ENCODE assay signal across 8 cellular contexts in genomic region chr3:49357466-49358216, GRCh38. TPM values are rescaled to one million over a fixed set of nuclear protein-coding genes. Genes with fewer than 3 reads are reported as not detected.
DNase-seq lines count a peak whose midpoint lies in the region; ATAC-seq, FAIRE-seq and TF ChIP-seq lines count a peak whose summit lies in the region.

No MANE protein-coding gene starts in this region.

- H3K4me3 ChIP-seq in Peyer's patch (peak overlapping the region; percentile 68 to 85 (median 78)), ovary (peak overlapping the region; percentile 71)

- no peaks in the 10 kb centered on the region for H3K9me3 ChIP-seq in ES-I3 (ENCODE audit: control insufficient read depth, insufficient read depth, low read length)
- no peaks in the 10 kb centered on the region for H3K9me3 ChIP-seq in Peyer's patch
- no peaks in the 10 kb centered on the region for H3K9me3 ChIP-seq in ovary

- 4% methylated on average over 39 to 61 of the region's 61 CpGs for whole genome bisulfite sequencing in ovary, 3 donors

- TF ChIP-seq POLR2A in Peyer's patch (IDR thresholded peaks at IDR 0.05) (no peak), ovary (IDR thresholded peaks at IDR 0.05) (no peak)

- FAIRE-seq in D721Med (lab: Jason Lieb, UNC): no peak

- TF ChIP-seq CTCF in Peyer's patch (IDR thresholded peaks at IDR 0.05) (no peak), ovary (IDR thresholded peaks at IDR 0.05) (no peak), D721Med (IDR thresholded peaks at IDR 0.05; ENCODE audit: insufficient read depth, missing control alignments) (no peak)

- H3K9ac ChIP-seq in ES-I3 (ENCODE audit: low read depth, low read length): peak overlapping the region; percentile 66

- intact Hi-C loops in ovary (cut with DNase I): loop anchor here in 2 of 4 donors (5.0 to 10.0 kb wide), 2 partner anchors 55 to 87 kb away; partner anchors contain the start of genes RHOA (in 1 of the 2) and TCTA (in 1 of the 2)

- ATAC-seq in HG02610 (IDR thresholded peaks at IDR 0.05; ENCODE audit: unreplicated experiment): peak; percentile 15

- H3K36me3 ChIP-seq in ES-I3 (ENCODE audit: insufficient read depth, low read length) (peaks cover 27% of the 10 kb centered on the region), Peyer's patch (peaks cover 0 to 31% (median 0%) of the 10 kb centered on the region in 3 donors), ovary (no peaks in the 10 kb centered on the region)

- peak; percentile 58 to 77 (median 64) for DNase-seq in Peyer's patch
- DNase-seq in activated naive CD4-positive, alpha-beta T cell treated with anti-CD3 and anti-CD28 coated beads, Interleukin-2, amount 10 ng/mL, durations not matched to agents 7 days and 5 days: peak; percentile 72
- peak; percentile 77 for DNase-seq in glomerular visceral epithelial cell (ENCODE audit: extremely low spot score)
- peak; percentile 47 to 70 (median 61) for DNase-seq in ovary
- no peak for DNase-seq in D721Med (ENCODE audit: insufficient read length, low spot score)
- no peak for DNase-seq in NCI-H2107 treated with DMSO at 0.1 percent for 48 hours (lab: John Stamatoyannopoulos, UW; ENCODE audit: unreplicated experiment)

- no peaks in the 10 kb centered on the region for H3K27me3 Mint-ChIP-seq in activated naive CD4-positive, alpha-beta T cell treated with anti-CD3 and anti-CD28 coated beads, Interleukin-2, amount 10 ng/mL, durations not matched to agents 7 days and 5 days

- H3K27ac ChIP-seq in Peyer's patch: peak overlapping the region; percentile 85 to 95 (median 94)
- H3K27ac ChIP-seq in ovary: peak overlapping the region; percentile 10 to 73

- peaks cover 12% of the 10 kb centered on the region for H3K4me1 ChIP-seq in ES-I3 (ENCODE audit: insufficient read depth, low read length)
- H3K4me1 ChIP-seq in Peyer's patch: peaks cover 0 to 10% (median 6%) of the 10 kb centered on the region in 4 donors
- peaks cover 4% of the 10 kb centered on the region for H3K4me1 ChIP-seq in ovary (ENCODE audit: insufficient read depth)

- no peak for TF ChIP-seq EP300 in ovary (IDR thresholded peaks at IDR 0.05)

- H3K27ac Mint-ChIP-seq in activated naive CD4-positive, alpha-beta T cell treated with anti-CD3 and anti-CD28 coated beads, Interleukin-2, amount 10 ng/mL, durations not matched to agents 7 days and 5 days: peak overlapping the region; percentile 93

- H3K36me3 Mint-ChIP-seq in activated naive CD4-positive, alpha-beta T cell treated with anti-CD3 and anti-CD28 coated beads, Interleukin-2, amount 10 ng/mL, durations not matched to agents 7 days and 5 days: peaks cover 58% of the 10 kb centered on the region

- H3K27me3 ChIP-seq in Peyer's patch (no peaks in the 10 kb centered on the region), ovary (no peaks in the 10 kb centered on the region)

- CTCF ChIA-PET in activated naive CD4-positive, alpha-beta T cell treated with anti-CD3 and anti-CD28 coated beads, Interleukin-2, amount 10 ng/mL, durations not matched to agents 7 days and 5 days (lab: Charles Lee): interaction anchor here (1.2 kb wide), 1 partner anchor 17 kb away, joined by 8 read pairs; the partner anchor contains the start of gene USP4

- peaks cover 42% of the 10 kb centered on the region for H3K4me1 Mint-ChIP-seq in activated naive CD4-positive, alpha-beta T cell treated with anti-CD3 and anti-CD28 coated beads, Interleukin-2, amount 10 ng/mL, durations not matched to agents 7 days and 5 days

- H3K4me3 Mint-ChIP-seq in activated naive CD4-positive, alpha-beta T cell treated with anti-CD3 and anti-CD28 coated beads, Interleukin-2, amount 10 ng/mL, durations not matched to agents 7 days and 5 days: peak overlapping the region; percentile 97

- no peaks in the 10 kb centered on the region for H3K9me3 Mint-ChIP-seq in activated naive CD4-positive, alpha-beta T cell treated with anti-CD3 and anti-CD28 coated beads, Interleukin-2, amount 10 ng/mL, durations not matched to agents 7 days and 5 days

RNA-seq across cellular contexts. Expression of gene GPX1, which starts 0.5 kb away (rescaled TPM):
- total RNA-seq in Peyer's patch: 100 to 1,000 TPM; 104 to 161 (median 130) TPM
- 100 to 1,000 TPM; 114 to 207 (median 152) TPM for total RNA-seq in ovary
- 100 to 1,000 TPM in 1 of 2 donors, 10 to 100 TPM in 1; 28.1 to 192 TPM for polyA plus RNA-seq in ovary

RNA-seq across cellular contexts. Expression of gene USP4, which starts 17.8 kb away (rescaled TPM):
- total RNA-seq in Peyer's patch: 100 to 1,000 TPM in 1 of 4 donors, 10 to 100 TPM in 3; 26.3 to 106 (median 47.5) TPM
- 10 to 100 TPM; 12.5 to 71.7 (median 52.5) TPM for total RNA-seq in ovary
- polyA plus RNA-seq in ovary: 10 to 100 TPM; 27.2 to 76.5 TPM

RNA-seq across cellular contexts. Expression of gene RHOA, which starts 54.1 kb away (rescaled TPM):
- total RNA-seq in Peyer's patch (100 to 1,000 TPM; 223 to 294 (median 274) TPM), ovary (100 to 1,000 TPM; 293 to 563 (median 439) TPM)
- polyA plus RNA-seq in ovary: 100 to 1,000 TPM; 297 to 878 TPM

RNA-seq across cellular contexts. Expression of gene TCTA, which starts 54.6 kb away (rescaled TPM):
- 10 to 100 TPM; 12.4 to 56.4 (median 40.9) TPM for total RNA-seq in Peyer's patch
- 10 to 100 TPM; 22.4 to 46.6 (median 28.3) TPM for total RNA-seq in ovary
- 10 to 100 TPM; 31.2 to 63.0 TPM for polyA plus RNA-seq in ovary

Comparison
In these comparisons a context has a peak if more than half of its experiments do, and no peak if none do; other contexts are left out.
1. DNase-seq: peak in Peyer's patch (3 of 3), activated naive CD4-positive, alpha-beta T cell treated with anti-CD3 and anti-CD28 coated beads, Interleukin-2, amount 10 ng/mL, durations not matched to agents 7 days and 5 days (single experiment), glomerular visceral epithelial cell (single experiment) and ovary (5 of 5); none in D721Med (single experiment) and NCI-H2107 treated with DMSO at 0.1 percent for 48 hours (single experiment).